ENCODE assay signal across 9 cellular contexts in genomic region chr20:10540636-10541493, GRCh38.
DNase-seq lines count a peak whose midpoint lies in the region; ATAC-seq and TF ChIP-seq lines count a peak whose summit lies in the region.
"Had no signal": no experiment of that assay in that cellular context is flagged by ENCODE, and none has a peak within 500 bp of the region (broad histone marks: within the 10 kb centered on the region; RNA-seq: fewer than 3 reads in every experiment).

No MANE protein-coding gene starts in this region.

- H3K4me3 ChIP-seq in mucosa of descending colon (no peak overlapping the region), aorta (ENCODE audit: low read length in 2 of 2) (no peak overlapping the region)
- H3K4me3 ChIP-seq: cardiac muscle cell had no signal

- H3K4me3 Mint-ChIP-seq in stimulated activated naive CD8-positive, alpha-beta T cell treated with anti-CD3 and anti-CD28 coated beads, Interleukin-15, amount 100 ng/mL, for 72 hours = peak overlapping the region in 1 of 2 donors; percentile 6

- H3K27me3 Mint-ChIP-seq in stimulated activated naive CD8-positive, alpha-beta T cell treated with anti-CD3 and anti-CD28 coated beads, Interleukin-15, amount 100 ng/mL, for 72 hours = no peaks in the 10 kb centered on the region

- peaks cover 31% of the 10 kb centered on the region for H3K4me1 Mint-ChIP-seq in stimulated activated naive CD8-positive, alpha-beta T cell treated with anti-CD3 and anti-CD28 coated beads, Interleukin-15, amount 100 ng/mL, for 72 hours

- H3K36me3 ChIP-seq in mucosa of descending colon (ENCODE audit: low read depth) = no peaks in the 10 kb centered on the region
- H3K36me3 ChIP-seq in aorta (ENCODE audit: control insufficient read depth in 1 of 2, insufficient read depth in 2 of 2, low read length in 1 of 2) = no peaks in the 10 kb centered on the region
- H3K36me3 ChIP-seq: cardiac muscle cell had no signal

- intact Hi-C loops in mucosa of descending colon (cut with DNase I, micrococcal nuclease) = loop anchor here in 1 of 2 donors (10.0 kb wide), 1 partner anchor 76 kb away; no protein-coding TSS in a partner anchor
- intact Hi-C loops in aorta (cut with DNase I) = no loop called here

- WGBS in aorta, 2 donors = 40 to 48% methylated on average over 4 of the region's 4 CpGs

- DNase-seq in AG20443 (ENCODE audit: low spot score) = peak; percentile 65
- DNase-seq in LoVo (ENCODE audit: low spot score) = peak; percentile 76
- DNase-seq in dermis blood vessel endothelial cell = peak; percentile 88
- DNase-seq in mucosa of descending colon = no peak
- DNase-seq in activated gamma-delta T cell (lab: John Stamatoyannopoulos, UW) = no peak
- no peak for DNase-seq in aorta
- no peak for DNase-seq in stimulated activated naive CD8-positive, alpha-beta T cell treated with anti-CD3 and anti-CD28 coated beads, Interleukin-15, amount 100 ng/mL, for 72 hours
- no peak for DNase-seq in NCI-H2196 treated with DMSO at 0.1 percent for 48 hours (lab: John Stamatoyannopoulos, UW; ENCODE audit: unreplicated experiment)

- no peaks in the 10 kb centered on the region for H3K27me3 ChIP-seq in aorta (ENCODE audit: control insufficient read depth in 1 of 2, insufficient read depth in 2 of 2, low read length in 1 of 2)
- H3K27me3 ChIP-seq: cardiac muscle cell had no signal

- H3K9me3 Mint-ChIP-seq in stimulated activated naive CD8-positive, alpha-beta T cell treated with anti-CD3 and anti-CD28 coated beads, Interleukin-15, amount 100 ng/mL, for 72 hours = no peaks in the 10 kb centered on the region

- H3K27ac ChIP-seq in aorta (ENCODE audit: low read depth in 1 of 2, low read length in 2 of 2) = peak overlapping the region in 1 of 2 donors; percentile 3
- H3K27ac ChIP-seq: cardiac muscle cell had no signal

- H3K4me1 ChIP-seq in mucosa of descending colon (ENCODE audit: low read depth) (peaks cover 3% of the 10 kb centered on the region), aorta (ENCODE audit: control insufficient read depth in 1 of 2, insufficient read depth in 2 of 2, low read length in 2 of 2) (peaks cover 0 to 2% of the 10 kb centered on the region in 2 donors)

- no peak for TF ChIP-seq CTCF in mucosa of descending colon (IDR thresholded peaks at IDR 0.05)

- no peaks in the 10 kb centered on the region for H3K9me3 ChIP-seq in mucosa of descending colon
- H3K9me3 ChIP-seq in aorta (ENCODE audit: control insufficient read depth, low read length) = no peaks in the 10 kb centered on the region

- peak overlapping the region in 1 of 2 donors; percentile 6 for H3K27ac Mint-ChIP-seq in stimulated activated naive CD8-positive, alpha-beta T cell treated with anti-CD3 and anti-CD28 coated beads, Interleukin-15, amount 100 ng/mL, for 72 hours

- ATAC-seq in mucosa of descending colon (peak; percentile 80), aorta (ENCODE audit: low FRiP score) (no peak)
- no peak for ATAC-seq in stimulated activated naive CD8-positive, alpha-beta T cell treated with anti-CD3 and anti-CD28 coated beads, Interleukin-15, amount 100 ng/mL, for 72 hours

Comparison
In these comparisons a context has a peak if more than half of its experiments do, and no peak if none do; other contexts are left out.
1. DNase-seq: peak in AG20443 (single experiment), LoVo (single experiment) and dermis blood vessel endothelial cell (single experiment); none in mucosa of descending colon (0 of 3), activated gamma-delta T cell (single experiment), aorta (0 of 2), stimulated activated naive CD8-positive, alpha-beta T cell treated with anti-CD3 and anti-CD28 coated beads, Interleukin-15, amount 100 ng/mL, for 72 hours (0 of 2) and NCI-H2196 treated with DMSO at 0.1 percent for 48 hours (single experiment).